ENCODE assay signal across 16 cellular contexts in genomic region chr14:91343051-91343450, GRCh38.
DNase-seq lines count a peak whose midpoint lies in the region; ATAC-seq and TF ChIP-seq lines count a peak whose summit lies in the region.
"Had no signal": no experiment of that assay in that cellular context is flagged by ENCODE, and none has a peak within 500 bp of the region (broad histone marks: within the 10 kb centered on the region; RNA-seq: fewer than 3 reads in every experiment).

No MANE protein-coding gene starts in this region.

- peak overlapping the region; percentile 52 for H3K27ac Mint-ChIP-seq in activated naive CD4-positive, alpha-beta T cell treated with anti-CD3 and anti-CD28 coated beads, Interleukin-2, amount 10 ng/mL, durations not matched to agents 7 days and 5 days
- peak overlapping the region in 1 of 2 donors; percentile 14 for H3K27ac Mint-ChIP-seq in activated naive CD4-positive, alpha-beta T cell treated with anti-CD3 and anti-CD28 coated beads, Interleukin-2, amount 50 U/mL, for 72 hours
- no peak overlapping the region for H3K27ac Mint-ChIP-seq in MCF 10A (ENCODE audit: low read depth, unreplicated experiment)

- H3K27me3 ChIP-seq in DOHH2 (ENCODE audit: control insufficient read depth, low read length) (no peaks in the 10 kb centered on the region), osteoblast (ENCODE audit: insufficient read depth, low read length) (no peaks in the 10 kb centered on the region)
- H3K27me3 ChIP-seq: SJCRH30 had no signal

- H3K9me3 Mint-ChIP-seq in activated naive CD4-positive, alpha-beta T cell treated with anti-CD3 and anti-CD28 coated beads, Interleukin-2, amount 10 ng/mL, durations not matched to agents 7 days and 5 days, result no peaks in the 10 kb centered on the region
- no peaks in the 10 kb centered on the region for H3K9me3 Mint-ChIP-seq in activated naive CD4-positive, alpha-beta T cell treated with anti-CD3 and anti-CD28 coated beads, Interleukin-2, amount 50 U/mL, for 72 hours
- H3K9me3 Mint-ChIP-seq in MCF 10A (ENCODE audit: unreplicated experiment), result no peaks in the 10 kb centered on the region

- peaks cover 59% of the 10 kb centered on the region for H3K36me3 Mint-ChIP-seq in activated naive CD4-positive, alpha-beta T cell treated with anti-CD3 and anti-CD28 coated beads, Interleukin-2, amount 10 ng/mL, durations not matched to agents 7 days and 5 days
- peaks cover 6 to 22% of the 10 kb centered on the region in 2 donors for H3K36me3 Mint-ChIP-seq in activated naive CD4-positive, alpha-beta T cell treated with anti-CD3 and anti-CD28 coated beads, Interleukin-2, amount 50 U/mL, for 72 hours
- peaks cover 14% of the 10 kb centered on the region for H3K36me3 Mint-ChIP-seq in MCF 10A (ENCODE audit: insufficient read depth, unreplicated experiment)

- TF ChIP-seq CTCF in DOHH2 (IDR thresholded peaks at IDR 0.05; ENCODE audit: low read depth, low read length, poor library complexity, severe bottlenecking) (no peak), osteoblast (IDR thresholded peaks at IDR 0.05; ENCODE audit: extremely low read depth, low read depth, low read length) (no peak), MCF 10A (IDR thresholded peaks at IDR 0.05; ENCODE audit: unreplicated experiment) (no peak)

- ATAC-seq in activated naive CD4-positive, alpha-beta T cell treated with anti-CD3 and anti-CD28 coated beads, Interleukin-2, amount 50 U/mL, for 72 hours, result no peak
- ATAC-seq: PC-3 had no signal

- peaks cover 10% of the 10 kb centered on the region; the same call in 1 of the 2 replicates for H3F3A ChIP-seq in DOHH2 (ENCODE audit: control insufficient read depth, insufficient read depth)

- H3K4me1 Mint-ChIP-seq in activated naive CD4-positive, alpha-beta T cell treated with anti-CD3 and anti-CD28 coated beads, Interleukin-2, amount 10 ng/mL, durations not matched to agents 7 days and 5 days, result peaks cover 24% of the 10 kb centered on the region
- no peaks in the 10 kb centered on the region for H3K4me1 Mint-ChIP-seq in MCF 10A (ENCODE audit: insufficient read depth, unreplicated experiment)

- BruUV-seq in MCF 10A (replicated peaks; lab: Mats Ljungman, UMichigan), result no TSS peak

- no peak for DNase-seq in activated naive CD4-positive, alpha-beta T cell treated with anti-CD3 and anti-CD28 coated beads, Interleukin-2, amount 10 ng/mL, durations not matched to agents 7 days and 5 days
- no peak for DNase-seq in activated naive CD4-positive, alpha-beta T cell treated with anti-CD3 and anti-CD28 coated beads, Interleukin-2, amount 50 U/mL, for 72 hours (ENCODE audit: low spot score in 2 of 2)
- DNase-seq in caudate nucleus (lab: John Stamatoyannopoulos, UW) (no peak), osteoblast (ENCODE audit: insufficient read length, low spot score, missing footprints) (peak; percentile 10), COLO829 (ENCODE audit: low spot score) (no peak), NCI-H2171 (lab: John Stamatoyannopoulos, UW) (no peak), MCF 10A (ENCODE audit: unreplicated experiment) (no peak)
- DNase-seq: Calu3, IMR-90, NCI-H1105 treated with DMSO at 0.1 percent for 48 hours, NCI-H187, NCI-H526 treated with DMSO at 0.1 percent for 48 hours, PC-3 had no signal

- H3K27ac ChIP-seq in DOHH2 (ENCODE audit: low read depth, low read length), result peak overlapping the region; percentile 64
- H3K27ac ChIP-seq in caudate nucleus (ENCODE audit: low read depth, low read length), result peak overlapping the region; percentile 77
- H3K27ac ChIP-seq in osteoblast (ENCODE audit: low read depth, low read length), result no peak overlapping the region
- H3K27ac ChIP-seq: SJCRH30 had no signal

- H2AFZ ChIP-seq in osteoblast (ENCODE audit: low read length), result no peak overlapping the region

- H3K4me3 Mint-ChIP-seq in activated naive CD4-positive, alpha-beta T cell treated with anti-CD3 and anti-CD28 coated beads, Interleukin-2, amount 10 ng/mL, durations not matched to agents 7 days and 5 days, result no peak overlapping the region
- no peak overlapping the region for H3K4me3 Mint-ChIP-seq in MCF 10A (ENCODE audit: unreplicated experiment)

- peaks cover 80% of the 10 kb centered on the region for H3K36me3 ChIP-seq in DOHH2 (ENCODE audit: control insufficient read depth, low read length)
- H3K36me3 ChIP-seq in osteoblast (ENCODE audit: insufficient read depth, low read length), result no peaks in the 10 kb centered on the region
- H3K36me3 ChIP-seq: SJCRH30 had no signal

- intact Hi-C loops in MCF 10A (cut with micrococcal nuclease), result no loop called here

- H4K20me1 ChIP-seq in DOHH2 (ENCODE audit: control insufficient read depth, insufficient read depth, low read depth, low read length) (peaks cover 8% of the 10 kb centered on the region; the same call in 1 of the 2 replicates), osteoblast (ENCODE audit: insufficient read depth, low read length) (no peaks in the 10 kb centered on the region)

- CTCF ChIA-PET in activated naive CD4-positive, alpha-beta T cell treated with anti-CD3 and anti-CD28 coated beads, Interleukin-2, amount 10 ng/mL, durations not matched to agents 7 days and 5 days (lab: Charles Lee), result interaction anchor here (4.1 kb wide), 1 partner anchor 19 kb away, joined by 17 read pairs; no protein-coding TSS in a partner anchor
- CTCF ChIA-PET in MCF 10A (lab: Yijun Ruan, JAX), result interaction anchor here (0.6 to 3.9 kb wide), 4 partner anchors 19 to 76 kb away, joined by 3 to 16 read pairs (median 9); no protein-coding TSS in a partner anchor

- H3K4me3 ChIP-seq in DOHH2 (ENCODE audit: low read length) (no peak overlapping the region), osteoblast (ENCODE audit: insufficient read depth, low read length) (no peak overlapping the region)
- H3K4me3 ChIP-seq: HAP-1, SJCRH30 had no signal

- no peaks in the 10 kb centered on the region for H3K9me3 ChIP-seq in DOHH2 (ENCODE audit: control insufficient read depth, insufficient read depth, low read length)
- no peaks in the 10 kb centered on the region for H3K9me3 ChIP-seq in osteoblast (ENCODE audit: low read depth, low read length)
- H3K9me3 ChIP-seq: HAP-1, SJCRH30 had no signal

- peaks cover 62% of the 10 kb centered on the region for H3K79me2 ChIP-seq in DOHH2 (ENCODE audit: control insufficient read depth, low read length)
- H3K79me2 ChIP-seq in osteoblast (ENCODE audit: insufficient read depth, low read length), result no peaks in the 10 kb centered on the region

- H3K4me2 ChIP-seq in DOHH2 (ENCODE audit: low read length) (no peak overlapping the region), osteoblast (ENCODE audit: insufficient read depth, low read length) (no peak overlapping the region)

- H3K4me1 ChIP-seq in DOHH2 (ENCODE audit: control insufficient read depth, low read length) (peaks cover 62% of the 10 kb centered on the region), osteoblast (ENCODE audit: insufficient read depth, low read length) (no peaks in the 10 kb centered on the region)
- H3K4me1 ChIP-seq: HAP-1 had no signal

- no peaks in the 10 kb centered on the region for H3K27me3 Mint-ChIP-seq in activated naive CD4-positive, alpha-beta T cell treated with anti-CD3 and anti-CD28 coated beads, Interleukin-2, amount 10 ng/mL, durations not matched to agents 7 days and 5 days
- H3K27me3 Mint-ChIP-seq in MCF 10A (ENCODE audit: insufficient read depth, unreplicated experiment), result no peaks in the 10 kb centered on the region

- no peaks in the 10 kb centered on the region for H3K9me2 ChIP-seq in DOHH2 (replicated peaks; ENCODE audit: control insufficient read depth, low read length)

- POLR2A ChIA-PET in MCF 10A (lab: Yijun Ruan, JAX), result no interaction called here
